30 cellular contexts compared by ENCODE assay signal in genomic region chr11:111592491-111592890, GRCh38.
"Had no signal": no experiment of that assay in that cellular context is flagged by ENCODE, and none has a peak within 500 bp of the region (broad histone marks: within the 10 kb centered on the region; RNA-seq: fewer than 3 reads in every experiment).

No MANE protein-coding gene starts in this region.

- H3K9me3 Mint-ChIP-seq: naive thymus-derived CD8-positive, alpha-beta T cell; natural killer cell treated with Interleukin-12 subunit alpha and Interleukin-12 subunit beta and Interleukin-15 and Interleukin-18, amount 100 ng/mL, for 72 hours; stimulated activated memory B cell treated with anti-CD40 and anti-IgM and Interleukin-4, amounts not matched to agents 10 μg/mL and 1 μg/mL and 100 μg/mL, for 72 hours; stimulated activated naive CD8-positive, alpha-beta T cell treated with anti-CD3 and anti-CD28 coated beads, Interleukin-15, amount 100 ng/mL, for 72 hours had no signal

- H3K27ac Mint-ChIP-seq: naive thymus-derived CD8-positive, alpha-beta T cell; natural killer cell treated with Interleukin-12 subunit alpha and Interleukin-12 subunit beta and Interleukin-15 and Interleukin-18, amount 100 ng/mL, for 72 hours; nephron progenitor cell; progenitor cell of endocrine pancreas; stimulated activated memory B cell treated with anti-CD40 and anti-IgM and Interleukin-4, amounts not matched to agents 10 μg/mL and 1 μg/mL and 100 μg/mL, for 72 hours; stimulated activated naive CD8-positive, alpha-beta T cell treated with anti-CD3 and anti-CD28 coated beads, Interleukin-15, amount 100 ng/mL, for 72 hours had no signal

- FAIRE-seq: pancreas, small intestine, urothelium cell line had no signal

- H3K36me3 Mint-ChIP-seq: natural killer cell treated with Interleukin-12 subunit alpha and Interleukin-12 subunit beta and Interleukin-15 and Interleukin-18, amount 100 ng/mL, for 72 hours; stimulated activated memory B cell treated with anti-CD40 and anti-IgM and Interleukin-4, amounts not matched to agents 10 μg/mL and 1 μg/mL and 100 μg/mL, for 72 hours had no signal

- DNase-seq: naive thymus-derived CD8-positive, alpha-beta T cell; nephron progenitor cell; nucleus accumbens; pancreas; posterior cingulate gyrus; psoas muscle; right cardiac atrium; right lobe of liver; sigmoid colon; small intestine; stimulated activated CD4-positive, alpha-beta T cell treated with anti-CD3 and anti-CD28 coated beads, Interleukin-15, amount 100 ng/mL, for 24 hours; stimulated activated CD4-positive, alpha-beta T cell treated with anti-CD3 and anti-CD28 coated beads, Interleukin-2, amount 100 ng/mL, for 24 hours; stimulated activated CD4-positive, alpha-beta T cell treated with anti-CD3 and anti-CD28 coated beads, Interleukin-2, amount 100 ng/mL, for 48 hours; stimulated activated CD4-positive, alpha-beta T cell treated with anti-CD3 and anti-CD28 coated beads, Interleukin-4, amount 100 ng/mL, for 24 hours; stimulated activated naive CD4-positive, alpha-beta T cell; stimulated activated naive CD8-positive, alpha-beta T cell treated with anti-CD3 and anti-CD28 coated beads, Interleukin-15, amount 100 ng/mL, for 72 hours; stimulated activated naive CD8-positive, alpha-beta T cell treated with anti-CD3 and anti-CD28 coated beads, Interleukin-15, Interleukin-2, amounts not matched to agents 100 U/mL and 50 U/mL, for 24 hours; substantia nigra; testis; tibial artery; transverse colon; upper lobe of left lung had no signal

- H3K9me3 ChIP-seq: neutrophil, pancreas, psoas muscle, right lobe of liver, sigmoid colon, suprapubic skin, testis, tibial artery, transverse colon, upper lobe of left lung, vagina had no signal

- ATAC-seq: naive thymus-derived CD8-positive, alpha-beta T cell; natural killer cell treated with Interleukin-12 subunit alpha and Interleukin-12 subunit beta and Interleukin-15 and Interleukin-18, amount 100 ng/mL, for 72 hours; pancreas; psoas muscle; right cardiac atrium; right lobe of liver; stimulated activated memory B cell treated with anti-CD40 and anti-IgM and Interleukin-4, amounts not matched to agents 10 μg/mL and 1 μg/mL and 100 μg/mL, for 72 hours; stimulated activated naive CD8-positive, alpha-beta T cell treated with anti-CD3 and anti-CD28 coated beads, Interleukin-15, amount 100 ng/mL, for 72 hours; stimulated activated naive CD8-positive, alpha-beta T cell treated with anti-CD3 and anti-CD28 coated beads, Interleukin-15, Interleukin-2, amounts not matched to agents 100 U/mL and 50 U/mL, for 24 hours had no signal

- H3K4me3 Mint-ChIP-seq: naive thymus-derived CD8-positive, alpha-beta T cell; natural killer cell treated with Interleukin-12 subunit alpha and Interleukin-12 subunit beta and Interleukin-15 and Interleukin-18, amount 100 ng/mL, for 72 hours; nephron progenitor cell; neural crest cell; stimulated activated memory B cell treated with anti-CD40 and anti-IgM and Interleukin-4, amounts not matched to agents 10 μg/mL and 1 μg/mL and 100 μg/mL, for 72 hours; stimulated activated naive CD8-positive, alpha-beta T cell treated with anti-CD3 and anti-CD28 coated beads, Interleukin-15, amount 100 ng/mL, for 72 hours had no signal

- H3K27me3 Mint-ChIP-seq: progenitor cell of endocrine pancreas; stimulated activated memory B cell treated with anti-CD40 and anti-IgM and Interleukin-4, amounts not matched to agents 10 μg/mL and 1 μg/mL and 100 μg/mL, for 72 hours; stimulated activated naive CD8-positive, alpha-beta T cell treated with anti-CD3 and anti-CD28 coated beads, Interleukin-15, amount 100 ng/mL, for 72 hours had no signal

- H3K4me1 Mint-ChIP-seq: naive thymus-derived CD8-positive, alpha-beta T cell; nephron progenitor cell; neural crest cell; stimulated activated naive CD8-positive, alpha-beta T cell treated with anti-CD3 and anti-CD28 coated beads, Interleukin-15, amount 100 ng/mL, for 72 hours had no signal

- H3K27ac ChIP-seq: neutrophil, pancreas, psoas muscle, right lobe of liver, sigmoid colon, suprapubic skin, testis, tibial artery, transverse colon, upper lobe of left lung, vagina had no signal

- H3K36me3 ChIP-seq: neutrophil, pancreas, right lobe of liver, sigmoid colon, suprapubic skin, tibial artery, transverse colon, upper lobe of left lung, vagina had no signal

- H3K4me1 ChIP-seq: psoas muscle, sigmoid colon, suprapubic skin, testis, tibial artery, vagina had no signal

- H3K4me3 ChIP-seq: pancreas, psoas muscle, right lobe of liver, sigmoid colon, suprapubic skin, testis, tibial artery, transverse colon, upper lobe of left lung, vagina had no signal

- H3K27me3 ChIP-seq: neutrophil, pancreas, right lobe of liver, sigmoid colon, suprapubic skin, testis, tibial artery, transverse colon, upper lobe of left lung, vagina had no signal
